In the genomic region with DNA sequence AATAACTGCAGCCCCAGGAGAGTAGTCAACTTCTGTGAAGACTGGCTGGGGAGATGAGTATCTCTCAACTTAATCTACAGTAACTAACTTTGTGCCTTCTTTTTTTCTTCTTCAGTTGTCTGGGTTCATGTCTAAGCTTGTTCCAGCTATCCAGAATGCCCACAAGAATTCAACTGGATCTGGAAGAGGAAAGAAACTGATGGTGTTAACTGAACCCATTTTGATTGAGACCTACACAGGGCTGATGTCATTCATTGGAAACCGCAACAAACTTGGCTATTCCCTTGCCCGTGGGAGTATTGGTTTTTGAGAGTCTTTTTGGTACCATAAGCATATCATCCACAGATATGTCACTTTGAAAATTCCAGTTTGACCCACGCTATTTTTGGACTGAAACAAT, we compare ENCODE assay signal across 21 cellular contexts.
DNase-seq lines count a peak whose midpoint lies in the region; ATAC-seq and TF ChIP-seq lines count a peak whose summit lies in the region.
"Had no signal": no experiment of that assay in that cellular context is flagged by ENCODE, and none has a peak within 500 bp of the region (broad histone marks: within the 10 kb centered on the region; RNA-seq: fewer than 3 reads in every experiment).

No MANE protein-coding gene starts in this region.

- H3K36me3 ChIP-seq in psoas muscle (ENCODE audit: insufficient read depth in 1 of 2, low read depth in 1 of 2), result peaks cover 0 to 8% of the 10 kb centered on the region in 2 donors
- H3K36me3 ChIP-seq: BLaER1, HAP-1 had no signal

- no peak for DNase-seq in T-helper 2 cell treated with Interferon-gamma antibody and Interleukin-4, amounts not matched to agents 5 μg/mL and 100 μg/mL, for 36 hours (ENCODE audit: low spot score)
- no peak for DNase-seq in T-helper 2 cell
- DNase-seq in activated T-helper 2 cell treated with anti-CD3 and anti-CD28 coated beads, Interferon-gamma antibody, Interleukin-2, Interleukin-4, amounts not matched to agents 10 μg/mL and 5 μg/mL and 100 μg/mL, durations not matched to agents 14 hours and 24 hours and 36 hours (ENCODE audit: low spot score), result no peak
- DNase-seq in epithelial cell of esophagus (ENCODE audit: low read depth), result peak; percentile 83
- DNase-seq in foreskin keratinocyte, result peak; percentile 67 to 90
- no peak for DNase-seq in psoas muscle
- DNase-seq in amygdala (lab: John Stamatoyannopoulos, UW), result no peak
- DNase-seq: CD4-positive, CD25-positive, alpha-beta regulatory T cell; CD8-positive, alpha-beta T cell; DMS 273 treated with DMSO at 0.1 percent for 48 hours; DMS53; DMS79 treated with DMSO at 0.1 percent for 48 hours; GF-D8; HFFc6 had no signal

- peaks cover 86% of the 10 kb centered on the region for H3K36me3 Mint-ChIP-seq in T-helper 2 cell treated with Interferon-gamma antibody and Interleukin-4, amounts not matched to agents 5 μg/mL and 100 μg/mL, for 36 hours (ENCODE audit: low read depth)
- peaks cover 95% of the 10 kb centered on the region for H3K36me3 Mint-ChIP-seq in activated T-helper 2 cell treated with anti-CD3 and anti-CD28 coated beads, Interferon-gamma antibody, Interleukin-2, Interleukin-4, amounts not matched to agents 10 μg/mL and 5 μg/mL and 100 μg/mL, durations not matched to agents 14 hours and 24 hours and 36 hours (ENCODE audit: low read depth)
- H3K36me3 Mint-ChIP-seq: CD4-positive, CD25-positive, alpha-beta regulatory T cell; CD8-positive, alpha-beta T cell had no signal

- peak; percentile 24 for ATAC-seq in foreskin keratinocyte
- ATAC-seq in psoas muscle, result no peak
- no peak for ATAC-seq in HG02678 (IDR thresholded peaks at IDR 0.05; ENCODE audit: unreplicated experiment)
- ATAC-seq: CD8-positive, alpha-beta T cell; GM23338 had no signal

- WGBS in psoas muscle, 3 donors, result 89 to 91% (median 90%) methylated on average over 3 of the region's 3 CpGs

- peaks cover 37% of the 10 kb centered on the region for H3K4me1 ChIP-seq in foreskin keratinocyte
- H3K4me1 ChIP-seq in psoas muscle, result peaks cover 44% of the 10 kb centered on the region
- H3K4me1 ChIP-seq: HAP-1 had no signal

- H3K4me3 ChIP-seq in epithelial cell of esophagus (ENCODE audit: low read length), result no peak overlapping the region
- no peak overlapping the region for H3K4me3 ChIP-seq in psoas muscle
- H3K4me3 ChIP-seq: BLaER1, GM23338, HAP-1 had no signal

- H3K9me3 Mint-ChIP-seq in T-helper 2 cell treated with Interferon-gamma antibody and Interleukin-4, amounts not matched to agents 5 μg/mL and 100 μg/mL, for 36 hours, result peaks cover 18% of the 10 kb centered on the region
- H3K9me3 Mint-ChIP-seq in activated T-helper 2 cell treated with anti-CD3 and anti-CD28 coated beads, Interferon-gamma antibody, Interleukin-2, Interleukin-4, amounts not matched to agents 10 μg/mL and 5 μg/mL and 100 μg/mL, durations not matched to agents 14 hours and 24 hours and 36 hours, result peaks cover 30% of the 10 kb centered on the region
- H3K9me3 Mint-ChIP-seq: CD8-positive, alpha-beta T cell; GM23338 had no signal

- H3K9me3 ChIP-seq in psoas muscle, result no peaks in the 10 kb centered on the region
- H3K9me3 ChIP-seq: BLaER1, HAP-1 had no signal

- H3K27ac ChIP-seq in foreskin keratinocyte (no peak overlapping the region), psoas muscle (no peak overlapping the region)
- H3K27ac ChIP-seq: 22Rv1, BLaER1, C4-2B had no signal

- H3K27me3 ChIP-seq in foreskin keratinocyte, result peaks cover 27% of the 10 kb centered on the region
- no peaks in the 10 kb centered on the region for H3K27me3 ChIP-seq in psoas muscle (ENCODE audit: insufficient read depth in 3 of 3, low read length in 2 of 3)

- H3K4me1 Mint-ChIP-seq in T-helper 2 cell treated with Interferon-gamma antibody and Interleukin-4, amounts not matched to agents 5 μg/mL and 100 μg/mL, for 36 hours (ENCODE audit: low read depth), result peaks cover 90% of the 10 kb centered on the region
- H3K4me1 Mint-ChIP-seq in activated T-helper 2 cell treated with anti-CD3 and anti-CD28 coated beads, Interferon-gamma antibody, Interleukin-2, Interleukin-4, amounts not matched to agents 10 μg/mL and 5 μg/mL and 100 μg/mL, durations not matched to agents 14 hours and 24 hours and 36 hours (ENCODE audit: low read depth), result peaks cover 91% of the 10 kb centered on the region

- no peak overlapping the region for H3K4me3 Mint-ChIP-seq in T-helper 2 cell treated with Interferon-gamma antibody and Interleukin-4, amounts not matched to agents 5 μg/mL and 100 μg/mL, for 36 hours
- no peak overlapping the region for H3K4me3 Mint-ChIP-seq in activated T-helper 2 cell treated with anti-CD3 and anti-CD28 coated beads, Interferon-gamma antibody, Interleukin-2, Interleukin-4, amounts not matched to agents 10 μg/mL and 5 μg/mL and 100 μg/mL, durations not matched to agents 14 hours and 24 hours and 36 hours (ENCODE audit: low read depth)
- H3K4me3 Mint-ChIP-seq: B cell; CD4-positive, CD25-positive, alpha-beta regulatory T cell; CD8-positive, alpha-beta T cell; GM23338; HFFc6 had no signal

- peak overlapping the region; percentile 27 for H3K27ac Mint-ChIP-seq in T-helper 2 cell treated with Interferon-gamma antibody and Interleukin-4, amounts not matched to agents 5 μg/mL and 100 μg/mL, for 36 hours
- H3K27ac Mint-ChIP-seq in activated T-helper 2 cell treated with anti-CD3 and anti-CD28 coated beads, Interferon-gamma antibody, Interleukin-2, Interleukin-4, amounts not matched to agents 10 μg/mL and 5 μg/mL and 100 μg/mL, durations not matched to agents 14 hours and 24 hours and 36 hours, result peak overlapping the region; percentile 68
- H3K27ac Mint-ChIP-seq: B cell; CD4-positive, CD25-positive, alpha-beta regulatory T cell; CD8-positive, alpha-beta T cell; GM23338; HFFc6 had no signal

- intact Hi-C loops in activated T-helper 2 cell treated with anti-CD3 and anti-CD28 coated beads, Interferon-gamma antibody, Interleukin-2, Interleukin-4, amounts not matched to agents 10 μg/mL and 5 μg/mL and 100 μg/mL, durations not matched to agents 14 hours and 24 hours and 36 hours (cut with micrococcal nuclease), result loop anchor here (5.0 kb wide), 1 partner anchor 627 kb away; no protein-coding TSS in a partner anchor
- intact Hi-C loops in psoas muscle (cut with DNase I), result loop anchor here in 1 of 2 donors (5.0 kb wide), 1 partner anchor 48 kb away; no protein-coding TSS in a partner anchor

- TF ChIP-seq CTCF in epithelial cell of esophagus (IDR thresholded peaks at IDR 0.05; ENCODE audit: insufficient read depth, low read depth, low read length, missing control alignments), result no peak
- no peak for TF ChIP-seq CTCF in foreskin keratinocyte (conservative IDR thresholded peaks at IDR 0.05)
- no peak for TF ChIP-seq CTCF in psoas muscle (IDR thresholded peaks at IDR 0.05)

- H3K27me3 Mint-ChIP-seq in T-helper 2 cell treated with Interferon-gamma antibody and Interleukin-4, amounts not matched to agents 5 μg/mL and 100 μg/mL, for 36 hours (ENCODE audit: low read depth), result no peaks in the 10 kb centered on the region
- H3K27me3 Mint-ChIP-seq in activated T-helper 2 cell treated with anti-CD3 and anti-CD28 coated beads, Interferon-gamma antibody, Interleukin-2, Interleukin-4, amounts not matched to agents 10 μg/mL and 5 μg/mL and 100 μg/mL, durations not matched to agents 14 hours and 24 hours and 36 hours (ENCODE audit: low read depth), result no peaks in the 10 kb centered on the region

Comparison
In these comparisons a context has a peak if more than half of its experiments do, and no peak if none do; other contexts are left out.
1. DNase-seq: peak in epithelial cell of esophagus (single experiment) and foreskin keratinocyte (2 of 2); none in T-helper 2 cell treated with Interferon-gamma antibody and Interleukin-4, amounts not matched to agents 5 μg/mL and 100 μg/mL, for 36 hours (single experiment), T-helper 2 cell (0 of 5), activated T-helper 2 cell treated with anti-CD3 and anti-CD28 coated beads, Interferon-gamma antibody, Interleukin-2, Interleukin-4, amounts not matched to agents 10 μg/mL and 5 μg/mL and 100 μg/mL, durations not matched to agents 14 hours and 24 hours and 36 hours (single experiment), psoas muscle (0 of 2) and amygdala (0 of 56).